12 cellular contexts compared by ENCODE assay signal in the genomic region with DNA sequence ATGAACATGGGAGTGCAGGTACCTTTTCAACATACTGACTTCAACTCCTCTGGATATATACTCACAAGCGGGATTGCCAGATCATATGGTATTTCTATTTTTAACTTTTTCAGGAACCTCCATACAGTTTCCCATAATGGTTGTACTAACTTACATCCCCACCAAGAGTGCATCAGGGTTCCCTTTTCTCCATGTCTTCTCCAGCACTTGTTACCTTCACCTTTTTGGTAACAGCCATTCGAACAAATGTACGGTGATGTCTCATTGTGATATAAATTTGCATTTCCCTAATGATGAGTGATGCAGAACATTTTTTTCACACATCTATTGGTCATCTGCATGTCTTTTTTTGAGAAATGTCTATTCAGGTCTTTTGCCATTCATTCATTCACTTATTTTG. TPM values are rescaled to one million over a fixed set of nuclear protein-coding genes. Genes with fewer than 3 reads are reported as not detected.
"Had no signal": no experiment of that assay in that cellular context is flagged by ENCODE, and none has a peak within 500 bp of the region (broad histone marks: within the 10 kb centered on the region; RNA-seq: fewer than 3 reads in every experiment).

No MANE protein-coding gene starts in this region.

- H2AFZ ChIP-seq: GM23248, GM23338 had no signal

- H3K27ac ChIP-seq: GM23248 had no signal

- ATAC-seq: GM23338, HCT116 had no signal

- DNase-seq: GM23248, GOT3, H7, H9, HCEC 1CT, HFFc6 had no signal

- H3K9me3 ChIP-seq: HAP-1 had no signal

- H3K4me1 ChIP-seq: HAP-1 had no signal

- H3K9me3 Mint-ChIP-seq: GM23338, H9, HFFc6 had no signal

- H3K4me2 ChIP-seq: GM23338 had no signal

- H3K4me3 ChIP-seq: GM23248, GM23338, HAP-1 had no signal

- H3K9ac ChIP-seq: GM23248 had no signal

- H3K27ac Mint-ChIP-seq: GM23338, H9, HFFc6 had no signal

- H3K4me1 Mint-ChIP-seq: GM23338, H9 had no signal

- H3K4me3 Mint-ChIP-seq: GM23338, H9, HFFc6 had no signal

- FAIRE-seq: H1, H54 had no signal

RNA-seq across cellular contexts. Expression of a gene that starts 25.9 kb away (rescaled TPM):
- total RNA-seq: H4, HFFc6 had no signal
- polyA plus RNA-seq: GM23248 had no signal
